Comparison of ENCODE assay signal across 8 cellular contexts in the genomic region with DNA sequence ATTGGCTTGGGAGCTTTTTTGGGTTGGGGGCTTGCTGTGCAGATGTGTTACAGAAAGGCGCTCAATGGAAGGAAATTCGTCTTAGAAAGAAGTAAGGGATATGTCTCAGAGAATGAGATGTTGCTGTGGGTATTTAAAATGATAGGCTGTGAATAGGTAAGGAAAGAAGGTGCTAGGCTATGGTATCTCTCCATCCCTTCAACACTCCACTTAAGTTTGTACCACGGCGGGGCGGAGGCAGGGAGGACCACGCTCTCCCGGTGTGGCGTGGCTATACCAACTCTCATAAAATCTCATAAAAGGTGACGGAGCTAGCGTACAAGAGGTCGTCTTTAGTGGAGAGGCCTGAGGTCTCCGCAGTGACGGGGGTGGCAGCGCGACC. TPM values are rescaled to one million over a fixed set of nuclear protein-coding genes. Genes with fewer than 3 reads are reported as not detected.
DNase-seq lines count a peak whose midpoint lies in the region; ATAC-seq and TF ChIP-seq lines count a peak whose summit lies in the region.

No MANE protein-coding gene starts in this region.

- peaks cover 0 to 20% (median 10%) of the 10 kb centered on the region in 4 donors for H3K4me1 ChIP-seq in tibial artery

- H3K9me3 ChIP-seq in tibial artery: no peaks in the 10 kb centered on the region

- peaks cover 5% of the 10 kb centered on the region for H3K27me3 Mint-ChIP-seq in activated CD4-positive, alpha-beta T cell treated with anti-CD3 and anti-CD28 coated beads, Interleukin-2, amount 10 ng/mL, durations not matched to agents 7 days and 5 days

- no peak for TF ChIP-seq CTCF in tibial artery (IDR thresholded peaks at IDR 0.05)

- H3K4me3 ChIP-seq in tibial artery: peak overlapping the region; percentile 83 to 84

- peak overlapping the region; percentile 86 for H3K4me3 Mint-ChIP-seq in activated CD4-positive, alpha-beta T cell treated with anti-CD3 and anti-CD28 coated beads, Interleukin-2, amount 10 ng/mL, durations not matched to agents 7 days and 5 days

- H3K36me3 Mint-ChIP-seq in activated CD4-positive, alpha-beta T cell treated with anti-CD3 and anti-CD28 coated beads, Interleukin-2, amount 10 ng/mL, durations not matched to agents 7 days and 5 days (ENCODE audit: low read depth): peaks cover 14% of the 10 kb centered on the region

- H3K27ac Mint-ChIP-seq in activated CD4-positive, alpha-beta T cell treated with anti-CD3 and anti-CD28 coated beads, Interleukin-2, amount 10 ng/mL, durations not matched to agents 7 days and 5 days: peak overlapping the region; percentile 93

- peaks cover 11% of the 10 kb centered on the region for H3K9me3 Mint-ChIP-seq in activated CD4-positive, alpha-beta T cell treated with anti-CD3 and anti-CD28 coated beads, Interleukin-2, amount 10 ng/mL, durations not matched to agents 7 days and 5 days

- DNase-seq in activated CD4-positive, alpha-beta T cell treated with anti-CD3 and anti-CD28 coated beads, Interleukin-2, amount 10 ng/mL, durations not matched to agents 7 days and 5 days: no peak
- DNase-seq in activated CD4-positive, alpha-beta T cell treated with anti-CD3 and anti-CD28 coated beads for 48 hours: no peak
- DNase-seq in left lobe of liver (ENCODE audit: low spot score) (no peak), tibial artery (no peak), NCI-H1417 treated with DMSO at 0.1 percent for 48 hours (lab: John Stamatoyannopoulos, UW) (no peak)

- H3K27ac ChIP-seq in angular gyrus (ENCODE audit: low read depth, low read length): peak overlapping the region; percentile 62
- peak overlapping the region; percentile 82 to 84 for H3K27ac ChIP-seq in tibial artery

- CTCF ChIA-PET in activated CD4-positive, alpha-beta T cell treated with anti-CD3 and anti-CD28 coated beads, Interleukin-2, amount 10 ng/mL, durations not matched to agents 7 days and 5 days (lab: Charles Lee): interaction anchor here (0.9 to 1.4 kb wide), 3 partner anchors 11 to 32 kb away, joined by 3 read pairs; no protein-coding TSS in a partner anchor

- peak; percentile 14 for ATAC-seq in HG03196 (IDR thresholded peaks at IDR 0.05; ENCODE audit: unreplicated experiment)
- peak; percentile 47 for ATAC-seq in left lobe of liver
- no peak for ATAC-seq in HG02938 (IDR thresholded peaks at IDR 0.05; ENCODE audit: unreplicated experiment)

- H3K4me1 Mint-ChIP-seq in activated CD4-positive, alpha-beta T cell treated with anti-CD3 and anti-CD28 coated beads, Interleukin-2, amount 10 ng/mL, durations not matched to agents 7 days and 5 days: peaks cover 28% of the 10 kb centered on the region

- POLR2A ChIA-PET in activated CD4-positive, alpha-beta T cell treated with anti-CD3 and anti-CD28 coated beads, Interleukin-2, amount 10 ng/mL, durations not matched to agents 7 days and 5 days (lab: Charles Lee): no interaction called here

- H3K27me3 ChIP-seq in tibial artery: peaks cover 0 to 16% of the 10 kb centered on the region in 2 donors

- intact Hi-C loops in tibial artery (cut with DNase I; ENCODE audit: low total_unique reads): no loop called here

- no peaks in the 10 kb centered on the region for H3K36me3 ChIP-seq in tibial artery

RNA-seq across cellular contexts. Expression of a gene that starts 0.3 kb away (rescaled TPM):
- total RNA-seq in activated CD4-positive, alpha-beta T cell treated with anti-CD3 and anti-CD28 coated beads, Interleukin-2, amount 10 ng/mL, durations not matched to agents 7 days and 5 days: 10 to 100 TPM in 1 of 2 experiments, 1 to 10 TPM in 1; 9.8 to 12.8 TPM
- total RNA-seq in left lobe of liver: 5.6 TPM

RNA-seq across cellular contexts. Expression of a gene that starts 35.1 kb away (rescaled TPM):
- total RNA-seq in activated CD4-positive, alpha-beta T cell treated with anti-CD3 and anti-CD28 coated beads, Interleukin-2, amount 10 ng/mL, durations not matched to agents 7 days and 5 days: 10 to 100 TPM; 51.8 to 57.7 TPM
- total RNA-seq in left lobe of liver: 15.6 TPM
